In genomic region chr17:42422958-42423712, GRCh38 we compare ENCODE assay signal across 1 cellular context.
TF ChIP-seq lines count a peak whose summit lies in the region.

TSS of gene CAVIN1 (minus strand) at chr17:42423256. CDS start at chr17:42423097, 159 bp downstream.

TF ChIP-seq in HepG2, 621 proteins besides CTCF, POLR2A, EP300 and RAD21 (continued from another document and continues in another):
- TF ChIP-seq, protein P1, sequence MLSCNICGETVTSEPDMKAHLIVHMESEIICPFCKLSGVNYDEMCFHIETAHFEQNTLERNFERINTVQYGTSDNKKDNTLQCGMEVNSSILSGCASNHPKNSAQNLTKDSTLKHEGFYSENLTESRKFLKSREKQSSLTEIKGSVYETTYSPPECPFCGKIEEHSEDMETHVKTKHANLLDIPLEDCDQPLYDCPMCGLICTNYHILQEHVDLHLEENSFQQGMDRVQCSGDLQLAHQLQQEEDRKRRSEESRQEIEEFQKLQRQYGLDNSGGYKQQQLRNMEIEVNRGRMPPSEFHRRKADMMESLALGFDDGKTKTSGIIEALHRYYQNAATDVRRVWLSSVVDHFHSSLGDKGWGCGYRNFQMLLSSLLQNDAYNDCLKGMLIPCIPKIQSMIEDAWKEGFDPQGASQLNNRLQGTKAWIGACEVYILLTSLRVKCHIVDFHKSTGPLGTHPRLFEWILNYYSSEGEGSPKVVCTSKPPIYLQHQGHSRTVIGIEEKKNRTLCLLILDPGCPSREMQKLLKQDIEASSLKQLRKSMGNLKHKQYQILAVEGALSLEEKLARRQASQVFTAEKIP (CRISPR knock-in tag; IDR thresholded peaks at IDR 0.05; ENCODE audit: borderline replicate concordance) = no peak
- TF ChIP-seq ZNF629 (CRISPR knock-in tag; conservative IDR thresholded peaks at IDR 0.05) (0 out of 2 replicates have a peak, but pooled peaks have one; percentile 31), STAG1 (CRISPR knock-in tag; IDR thresholded peaks at IDR 0.05) (peak; percentile 25; the same call in 1 of the 2 replicates), ZNF160 (CRISPR knock-in tag; IDR thresholded peaks at IDR 0.05) (no peak), ZSCAN29 (CRISPR knock-in tag; conservative IDR thresholded peaks at IDR 0.05) (no peak; the same call in 1 of the 2 replicates), NFYC (CRISPR knock-in tag; IDR thresholded peaks at IDR 0.05) (peak; percentile 83), MIER3 (CRISPR knock-in tag; IDR thresholded peaks at IDR 0.05; ENCODE audit: borderline replicate concordance) (peak; percentile 16; the same call in 1 of the 2 replicates), TCF7L2 (IDR thresholded peaks at IDR 0.05; ENCODE audit: low read depth, low read length) (no peak), ARHGAP35 (CRISPR knock-in tag; IDR thresholded peaks at IDR 0.05; ENCODE audit: borderline replicate concordance) (peak; percentile 81; the same call in 1 of the 2 replicates), DNMT3B (CRISPR knock-in tag; conservative IDR thresholded peaks at IDR 0.05) (no peak), NR3C1 (CRISPR knock-in tag; IDR thresholded peaks at IDR 0.05) (no peak), ZNF251 (CRISPR knock-in tag; IDR thresholded peaks at IDR 0.05) (no peak), ZBTB1 (CRISPR knock-in tag; IDR thresholded peaks at IDR 0.05; ENCODE audit: borderline replicate concordance) (no peak), ZFP1 (CRISPR knock-in tag; IDR thresholded peaks at IDR 0.05) (no peak), ZNF547 (CRISPR knock-in tag; IDR thresholded peaks at IDR 0.05) (peak; percentile 54), ZNF777 (CRISPR knock-in tag; IDR thresholded peaks at IDR 0.05) (peak; percentile 100), ZFP90 (CRISPR knock-in tag; IDR thresholded peaks at IDR 0.05; ENCODE audit: borderline replicate concordance) (peak; percentile 95), MTA3 (CRISPR knock-in tag; IDR thresholded peaks at IDR 0.05) (no peak), THAP9 (CRISPR knock-in tag; IDR thresholded peaks at IDR 0.05; ENCODE audit: borderline replicate concordance) (0 out of 2 replicates have a peak, but pooled peaks have one; percentile 63), CBX2 (IDR thresholded peaks at IDR 0.05; ENCODE audit: low read depth, low read length) (no peak), CBX2 (CRISPR knock-in tag; IDR thresholded peaks at IDR 0.05; ENCODE audit: low read depth) (no peak), NR1H2 (CRISPR knock-in tag; IDR thresholded peaks at IDR 0.05; ENCODE audit: borderline replicate concordance, low read depth) (peak; percentile 6; the same call in 1 of the 2 replicates), HCFC1 (IDR thresholded peaks at IDR 0.05; ENCODE audit: low read depth, low read length) (no peak), ZNF891 (CRISPR knock-in tag; IDR thresholded peaks at IDR 0.05) (peak; percentile 92), HES4 (CRISPR knock-in tag; IDR thresholded peaks at IDR 0.05; ENCODE audit: borderline replicate concordance) (no peak; the same call in 1 of the 2 replicates), ZIK1 (CRISPR knock-in tag; IDR thresholded peaks at IDR 0.05; ENCODE audit: borderline replicate concordance, low read depth) (no peak), ELF4 (CRISPR knock-in tag; IDR thresholded peaks at IDR 0.05; ENCODE audit: borderline replicate concordance) (no peak), ZBTB37 (CRISPR knock-in tag; IDR thresholded peaks at IDR 0.05) (no peak), ZNF670 (CRISPR knock-in tag; IDR thresholded peaks at IDR 0.05; ENCODE audit: borderline replicate concordance) (no peak), TOE1 (CRISPR knock-in tag; IDR thresholded peaks at IDR 0.05) (no peak), AKNA (CRISPR knock-in tag; IDR thresholded peaks at IDR 0.05; ENCODE audit: borderline replicate concordance) (0 out of 2 replicates have a peak, but pooled peaks have one; percentile 46)
- TF ChIP-seq, protein P2, sequence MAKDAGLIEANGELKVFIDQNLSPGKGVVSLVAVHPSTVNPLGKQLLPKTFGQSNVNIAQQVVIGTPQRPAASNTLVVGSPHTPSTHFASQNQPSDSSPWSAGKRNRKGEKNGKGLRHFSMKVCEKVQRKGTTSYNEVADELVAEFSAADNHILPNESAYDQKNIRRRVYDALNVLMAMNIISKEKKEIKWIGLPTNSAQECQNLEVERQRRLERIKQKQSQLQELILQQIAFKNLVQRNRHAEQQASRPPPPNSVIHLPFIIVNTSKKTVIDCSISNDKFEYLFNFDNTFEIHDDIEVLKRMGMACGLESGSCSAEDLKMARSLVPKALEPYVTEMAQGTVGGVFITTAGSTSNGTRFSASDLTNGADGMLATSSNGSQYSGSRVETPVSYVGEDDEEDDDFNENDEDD (CRISPR knock-in tag; IDR thresholded peaks at IDR 0.05; ENCODE audit: borderline replicate concordance) = peak; percentile 51; the same call in 1 of the 2 replicates
- TF ChIP-seq, protein P3, sequence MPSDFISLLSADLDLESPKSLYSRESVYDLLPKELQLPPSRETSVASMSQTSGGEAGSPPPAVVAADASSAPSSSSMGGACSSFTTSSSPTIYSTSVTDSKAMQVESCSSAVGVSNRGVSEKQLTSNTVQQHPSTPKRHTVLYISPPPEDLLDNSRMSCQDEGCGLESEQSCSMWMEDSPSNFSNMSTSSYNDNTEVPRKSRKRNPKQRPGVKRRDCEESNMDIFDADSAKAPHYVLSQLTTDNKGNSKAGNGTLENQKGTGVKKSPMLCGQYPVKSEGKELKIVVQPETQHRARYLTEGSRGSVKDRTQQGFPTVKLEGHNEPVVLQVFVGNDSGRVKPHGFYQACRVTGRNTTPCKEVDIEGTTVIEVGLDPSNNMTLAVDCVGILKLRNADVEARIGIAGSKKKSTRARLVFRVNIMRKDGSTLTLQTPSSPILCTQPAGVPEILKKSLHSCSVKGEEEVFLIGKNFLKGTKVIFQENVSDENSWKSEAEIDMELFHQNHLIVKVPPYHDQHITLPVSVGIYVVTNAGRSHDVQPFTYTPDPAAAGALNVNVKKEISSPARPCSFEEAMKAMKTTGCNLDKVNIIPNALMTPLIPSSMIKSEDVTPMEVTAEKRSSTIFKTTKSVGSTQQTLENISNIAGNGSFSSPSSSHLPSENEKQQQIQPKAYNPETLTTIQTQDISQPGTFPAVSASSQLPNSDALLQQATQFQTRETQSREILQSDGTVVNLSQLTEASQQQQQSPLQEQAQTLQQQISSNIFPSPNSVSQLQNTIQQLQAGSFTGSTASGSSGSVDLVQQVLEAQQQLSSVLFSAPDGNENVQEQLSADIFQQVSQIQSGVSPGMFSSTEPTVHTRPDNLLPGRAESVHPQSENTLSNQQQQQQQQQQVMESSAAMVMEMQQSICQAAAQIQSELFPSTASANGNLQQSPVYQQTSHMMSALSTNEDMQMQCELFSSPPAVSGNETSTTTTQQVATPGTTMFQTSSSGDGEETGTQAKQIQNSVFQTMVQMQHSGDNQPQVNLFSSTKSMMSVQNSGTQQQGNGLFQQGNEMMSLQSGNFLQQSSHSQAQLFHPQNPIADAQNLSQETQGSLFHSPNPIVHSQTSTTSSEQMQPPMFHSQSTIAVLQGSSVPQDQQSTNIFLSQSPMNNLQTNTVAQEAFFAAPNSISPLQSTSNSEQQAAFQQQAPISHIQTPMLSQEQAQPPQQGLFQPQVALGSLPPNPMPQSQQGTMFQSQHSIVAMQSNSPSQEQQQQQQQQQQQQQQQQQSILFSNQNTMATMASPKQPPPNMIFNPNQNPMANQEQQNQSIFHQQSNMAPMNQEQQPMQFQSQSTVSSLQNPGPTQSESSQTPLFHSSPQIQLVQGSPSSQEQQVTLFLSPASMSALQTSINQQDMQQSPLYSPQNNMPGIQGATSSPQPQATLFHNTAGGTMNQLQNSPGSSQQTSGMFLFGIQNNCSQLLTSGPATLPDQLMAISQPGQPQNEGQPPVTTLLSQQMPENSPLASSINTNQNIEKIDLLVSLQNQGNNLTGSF (CRISPR knock-in tag; IDR thresholded peaks at IDR 0.05) = 0 out of 2 replicates have a peak, but pooled peaks have one; percentile 80
- TF ChIP-seq, protein P4, sequence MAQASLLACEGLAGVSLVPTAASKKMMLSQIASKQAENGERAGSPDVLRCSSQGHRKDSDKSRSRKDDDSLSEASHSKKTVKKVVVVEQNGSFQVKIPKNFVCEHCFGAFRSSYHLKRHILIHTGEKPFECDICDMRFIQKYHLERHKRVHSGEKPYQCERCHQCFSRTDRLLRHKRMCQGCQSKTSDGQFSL (CRISPR knock-in tag; IDR thresholded peaks at IDR 0.05) = 0 out of 2 replicates have a peak, but pooled peaks have one; percentile 56
- TF ChIP-seq, protein P5, sequence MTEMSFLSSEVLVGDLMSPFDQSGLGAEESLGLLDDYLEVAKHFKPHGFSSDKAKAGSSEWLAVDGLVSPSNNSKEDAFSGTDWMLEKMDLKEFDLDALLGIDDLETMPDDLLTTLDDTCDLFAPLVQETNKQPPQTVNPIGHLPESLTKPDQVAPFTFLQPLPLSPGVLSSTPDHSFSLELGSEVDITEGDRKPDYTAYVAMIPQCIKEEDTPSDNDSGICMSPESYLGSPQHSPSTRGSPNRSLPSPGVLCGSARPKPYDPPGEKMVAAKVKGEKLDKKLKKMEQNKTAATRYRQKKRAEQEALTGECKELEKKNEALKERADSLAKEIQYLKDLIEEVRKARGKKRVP (CRISPR knock-in tag; IDR thresholded peaks at IDR 0.05) = 0 out of 4 replicates have a peak, but pooled peaks of 1 of the 2 experiments have one; percentile 40
